In genomic region chr2:19786408-19787058, GRCh38 we compare ENCODE assay signal across 9 cellular contexts.
DNase-seq lines count a peak whose midpoint lies in the region; ATAC-seq and TF ChIP-seq lines count a peak whose summit lies in the region.
"Had no signal": no experiment of that assay in that cellular context is flagged by ENCODE, and none has a peak within 500 bp of the region (broad histone marks: within the 10 kb centered on the region; RNA-seq: fewer than 3 reads in every experiment).

No MANE protein-coding gene starts in this region.

- H3K79me2 ChIP-seq in SK-N-SH (ENCODE audit: insufficient read depth) (no peaks in the 10 kb centered on the region), mammary epithelial cell (ENCODE audit: insufficient read depth, low read length) (no peaks in the 10 kb centered on the region)

- H3K27me3 Mint-ChIP-seq in activated naive CD8-positive, alpha-beta T cell treated with anti-CD3 and anti-CD28 coated beads, Interleukin-2, amount 50 U/mL, for 24 hours: peaks cover 6% of the 10 kb centered on the region

- no peaks in the 10 kb centered on the region for H3K9me3 Mint-ChIP-seq in activated naive CD8-positive, alpha-beta T cell treated with anti-CD3 and anti-CD28 coated beads, Interleukin-2, amount 50 U/mL, for 24 hours

- CTCF ChIA-PET in SK-N-SH (lab: Yijun Ruan, JAX): interaction anchor here (0.8 kb wide), 1 partner anchor 76 kb away, joined by 3 read pairs; no protein-coding TSS in a partner anchor
- CTCF ChIA-PET in mammary epithelial cell (lab: Charles Lee; ENCODE audit: low non-redundant PET): no interaction called here

- H3K36me3 ChIP-seq in SK-N-SH (replicated peaks in 1 of 2; ENCODE audit: control insufficient read depth in 1 of 2, insufficient read depth in 2 of 2, low read length in 1 of 2) (no peaks in the 10 kb centered on the region), mammary epithelial cell (ENCODE audit: insufficient read depth, low read length) (no peaks in the 10 kb centered on the region)

- dilution Hi-C loops in mammary epithelial cell (cut with HindIII; ENCODE audit: low sequenced_read_pairs): no loop called here

- in situ Hi-C loops in mammary epithelial cell (cut with MboI; ENCODE audit: low sequenced_read_pairs in 2 of 2): no loop called here

- H3K27ac Mint-ChIP-seq in activated naive CD8-positive, alpha-beta T cell treated with anti-CD3 and anti-CD28 coated beads, Interleukin-2, amount 50 U/mL, for 24 hours: no peak overlapping the region
- H3K27ac Mint-ChIP-seq: B cell had no signal

- no peak overlapping the region for H3K4me3 Mint-ChIP-seq in activated naive CD8-positive, alpha-beta T cell treated with anti-CD3 and anti-CD28 coated beads, Interleukin-2, amount 50 U/mL, for 24 hours
- H3K4me3 Mint-ChIP-seq: B cell had no signal

- H3K4me1 ChIP-seq in SK-N-SH (ENCODE audit: control insufficient read depth in 1 of 2, insufficient read depth in 2 of 2, low read depth in 1 of 2, low read length in 1 of 2) (no peaks in the 10 kb centered on the region), mammary epithelial cell (ENCODE audit: insufficient read depth, low read length) (peaks cover 18% of the 10 kb centered on the region)

- no peak for TF ChIP-seq EP300 in SK-N-SH (IDR thresholded peaks at IDR 0.05; ENCODE audit: borderline replicate concordance in 1 of 2, low read depth in 1 of 2, low read length in 1 of 2)

- no peak for TF ChIP-seq CTCF in SK-N-SH (IDR thresholded peaks at IDR 0.05)
- no peak for TF ChIP-seq CTCF in mammary epithelial cell (conservative IDR thresholded peaks at IDR 0.05 in 1 of 2, IDR thresholded peaks at IDR 0.05 in 1 of 2; ENCODE audit: extremely low read depth in 1 of 2, insufficient read depth in 1 of 2, low read depth in 1 of 2, low read length in 2 of 2)

- 57% methylated on average over 5 of the region's 5 CpGs for WGBS in SK-N-SH (ENCODE audit: low lambda C conversion rate)
- WGBS in mammary epithelial cell (ENCODE audit: low coverage, missing lambda C conversion rate): 77% methylated on average over 5 of the region's 5 CpGs

- H3K4me3 ChIP-seq in SK-N-SH (ENCODE audit: low read depth in 2 of 2, low read length in 1 of 2): no peak overlapping the region
- no peak overlapping the region for H3K4me3 ChIP-seq in mammary epithelial cell (replicated peaks in 1 of 3; ENCODE audit: insufficient read depth in 1 of 3, low read depth in 2 of 3, low read length in 3 of 3)

- H3K9me3 ChIP-seq in SK-N-SH: no peaks in the 10 kb centered on the region
- no peaks in the 10 kb centered on the region for H3K9me3 ChIP-seq in mammary epithelial cell (replicated peaks; ENCODE audit: insufficient read depth, low read length)

- H3K36me3 Mint-ChIP-seq in activated naive CD8-positive, alpha-beta T cell treated with anti-CD3 and anti-CD28 coated beads, Interleukin-2, amount 50 U/mL, for 24 hours (ENCODE audit: low read depth): no peaks in the 10 kb centered on the region

- peaks cover 11% of the 10 kb centered on the region; the same call in 1 of the 2 replicates for H3K27me3 ChIP-seq in SK-N-SH (ENCODE audit: insufficient read depth)
- no peaks in the 10 kb centered on the region for H3K27me3 ChIP-seq in mammary epithelial cell (ENCODE audit: insufficient read depth, low read length)

- intact Hi-C loops in mammary epithelial cell (cut with micrococcal nuclease): no loop called here

- BruUV-seq in mammary epithelial cell (replicated peaks; lab: Mats Ljungman, UMichigan): no TSS peak

- H4K20me1 ChIP-seq in SK-N-SH (ENCODE audit: insufficient read depth) (no peaks in the 10 kb centered on the region), mammary epithelial cell (ENCODE audit: insufficient read depth, low read length) (no peaks in the 10 kb centered on the region)

- no peak for TF ChIP-seq RAD21 in SK-N-SH (IDR thresholded peaks at IDR 0.05; ENCODE audit: low read length)

- DNase-seq in SK-N-SH (no peak), mammary epithelial cell (peak; percentile 59), stromal cell of bone marrow (ENCODE audit: low read depth) (peak; percentile 57), activated gamma-delta T cell (lab: John Stamatoyannopoulos, UW) (no peak), NCI-H446 (lab: John Stamatoyannopoulos, UW) (no peak)
- DNase-seq in activated naive CD8-positive, alpha-beta T cell treated with anti-CD3 and anti-CD28 coated beads, Interleukin-2, amount 50 U/mL, for 24 hours: no peak

- ATAC-seq in SK-N-SH treated with all-trans-retinoic acid at 6 μM for 48 hours: peak; percentile 21; the same call in 1 of the 3 replicates
- peak; percentile 65 for ATAC-seq in HG03460 (IDR thresholded peaks at IDR 0.05; ENCODE audit: unreplicated experiment)
- ATAC-seq in activated naive CD8-positive, alpha-beta T cell treated with anti-CD3 and anti-CD28 coated beads, Interleukin-2, amount 50 U/mL, for 24 hours: no peak

- H3K9ac ChIP-seq in SK-N-SH (no peak overlapping the region), mammary epithelial cell (ENCODE audit: insufficient read depth, low read length) (no peak overlapping the region)

- no peaks in the 10 kb centered on the region for H3F3A ChIP-seq in SK-N-SH (replicated peaks; ENCODE audit: insufficient read depth)

- no peak overlapping the region for H3K4me2 ChIP-seq in SK-N-SH
- H3K4me2 ChIP-seq in mammary epithelial cell (ENCODE audit: insufficient read depth, low read depth, low read length): no peak overlapping the region

- POLR2A ChIA-PET in SK-N-SH (lab: Yijun Ruan, JAX): no interaction called here

- H3K9me2 ChIP-seq in SK-N-SH: no peaks in the 10 kb centered on the region

- H3K4me1 Mint-ChIP-seq in activated naive CD8-positive, alpha-beta T cell treated with anti-CD3 and anti-CD28 coated beads, Interleukin-2, amount 50 U/mL, for 24 hours: no peaks in the 10 kb centered on the region
- H3K4me1 Mint-ChIP-seq: B cell had no signal

- no peak overlapping the region for H3K27ac ChIP-seq in SK-N-SH (ENCODE audit: low read depth in 2 of 2, low read length in 1 of 2)
- H3K27ac ChIP-seq in mammary epithelial cell (ENCODE audit: insufficient read depth, low read depth, low read length): peak overlapping the region; percentile 23

- no peak overlapping the region for H2AFZ ChIP-seq in SK-N-SH (ENCODE audit: low read depth)
- peak overlapping the region; percentile 15 for H2AFZ ChIP-seq in mammary epithelial cell (ENCODE audit: low read depth, low read length)

TF ChIP-seq in SK-N-SH treated with all-trans-retinoic acid at 6 μM for 48 hours, 23 proteins besides CTCF, POLR2A, EP300 and RAD21 (continues in another document):
- no peak for TF ChIP-seq SNAI2 (CRISPR knock-in tag; IDR thresholded peaks at IDR 0.05)
- no peak for TF ChIP-seq BACH2 (CRISPR knock-in tag; IDR thresholded peaks at IDR 0.05; ENCODE audit: borderline replicate concordance)
- no peak for TF ChIP-seq TCF4 (CRISPR knock-in tag; IDR thresholded peaks at IDR 0.05; ENCODE audit: borderline replicate concordance)
- TF ChIP-seq ZFP3 (CRISPR knock-in tag; IDR thresholded peaks at IDR 0.05): no peak
- no peak for TF ChIP-seq OSR1 (CRISPR knock-in tag; IDR thresholded peaks at IDR 0.05)

TF ChIP-seq in SK-N-SH, 30 proteins besides CTCF, POLR2A, EP300 and RAD21:
- TF ChIP-seq FOXM1 (IDR thresholded peaks at IDR 0.05; ENCODE audit: low read depth) (no peak), GATA2 (CRISPR knock-in tag; IDR thresholded peaks at IDR 0.05) (no peak), SMC3 (IDR thresholded peaks at IDR 0.05; ENCODE audit: low read depth, low read length) (no peak), USF2 (IDR thresholded peaks at IDR 0.05; ENCODE audit: borderline replicate concordance, low read depth, low read length) (no peak), ZBTB33 (IDR thresholded peaks at IDR 0.05; ENCODE audit: borderline replicate concordance, low read depth) (no peak), RCOR1 (IDR thresholded peaks at IDR 0.05; ENCODE audit: low read length) (no peak), RFX5 (IDR thresholded peaks at IDR 0.05; ENCODE audit: low read length) (no peak), FOSL2 (IDR thresholded peaks at IDR 0.05; ENCODE audit: borderline replicate concordance, low read depth) (no peak)

Comparison
In these comparisons a context has a peak if more than half of its experiments do, and no peak if none do; other contexts are left out.
1. DNase-seq: peak in mammary epithelial cell (single experiment) and stromal cell of bone marrow (single experiment); none in SK-N-SH (single experiment), activated gamma-delta T cell (single experiment), activated naive CD8-positive, alpha-beta T cell treated with anti-CD3 and anti-CD28 coated beads, Interleukin-2, amount 50 U/mL, for 24 hours (single experiment) and NCI-H446 (0 of 2).